ENCODE assay signal across 1 cellular context in the genomic region with DNA sequence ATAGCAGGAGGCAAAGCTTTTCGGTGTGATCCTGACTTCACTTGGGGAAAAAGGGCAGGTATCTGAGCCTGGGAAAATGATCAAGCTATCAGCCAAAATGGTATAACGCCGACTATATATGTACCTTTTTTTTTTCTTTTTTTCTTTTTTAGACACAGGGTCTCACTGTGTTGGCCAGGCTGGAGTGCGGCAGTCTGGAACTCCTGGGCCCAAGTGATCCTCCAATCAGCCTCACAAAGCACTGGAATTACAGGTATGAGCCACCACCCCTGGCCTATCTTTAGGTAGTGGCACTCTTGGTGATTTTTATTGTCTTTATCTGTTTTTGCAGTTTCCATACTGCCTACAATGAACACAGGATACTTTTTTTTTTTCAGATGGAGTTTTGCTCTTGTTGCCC.
TF ChIP-seq lines count a peak whose summit lies in the region.

No MANE protein-coding gene starts in this region.

TF ChIP-seq in HCT116, 20 proteins besides CTCF, POLR2A, EP300 and RAD21:
- TF ChIP-seq EZH2phosphoT487 (IDR thresholded peaks at IDR 0.05; ENCODE audit: borderline replicate concordance) (no peak), SP1 (IDR thresholded peaks at IDR 0.05; ENCODE audit: low read depth) (no peak), EZH2 (IDR thresholded peaks at IDR 0.05) (no peak), SIN3A (IDR thresholded peaks at IDR 0.05; ENCODE audit: low read depth) (no peak)
